Comparison of ENCODE assay signal across 21 cellular contexts in the genomic region with DNA sequence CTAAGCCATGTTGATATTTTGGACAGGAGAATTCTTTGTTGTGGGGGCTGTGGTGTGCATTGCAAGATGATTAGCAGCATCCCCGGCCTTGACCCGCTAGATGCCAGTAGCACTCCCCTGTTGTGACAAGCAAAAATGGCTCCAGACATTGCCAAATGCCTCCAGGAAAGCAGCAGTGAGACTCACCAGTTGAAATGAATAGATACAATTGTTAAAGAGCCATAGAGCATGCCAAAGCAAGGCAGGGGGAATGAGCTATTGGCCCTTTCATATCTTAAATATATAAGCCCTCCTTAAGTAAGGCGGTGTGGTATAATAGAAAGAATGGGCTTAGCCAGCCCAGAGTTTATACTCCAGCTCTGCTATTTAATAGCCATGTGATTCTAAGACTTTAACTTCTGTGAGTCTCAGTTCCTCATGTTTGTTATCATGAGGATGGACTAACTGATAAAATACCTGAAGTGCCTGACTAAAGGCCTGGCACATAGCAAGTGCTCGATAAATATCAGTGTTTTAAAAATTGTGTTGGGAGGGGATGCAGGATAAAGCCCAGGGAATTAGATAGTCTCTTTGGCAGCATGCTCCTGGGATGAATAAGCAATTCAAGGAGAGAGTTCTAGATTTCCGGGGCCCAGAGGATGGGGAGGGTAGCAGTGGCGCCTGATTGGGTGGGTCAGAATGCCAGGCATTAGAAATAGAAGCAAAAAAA. TPM values are rescaled to one million over a fixed set of nuclear protein-coding genes. Genes with fewer than 3 reads are reported as not detected.
DNase-seq lines count a peak whose midpoint lies in the region; TF ChIP-seq lines count a peak whose summit lies in the region.
"Had no signal": no experiment of that assay in that cellular context is flagged by ENCODE, and none has a peak within 500 bp of the region (broad histone marks: within the 10 kb centered on the region; RNA-seq: fewer than 3 reads in every experiment).

No MANE protein-coding gene starts in this region.

- DNase-seq in mammary epithelial cell (peak; percentile 26), breast epithelium (ENCODE audit: low spot score in 2 of 2) (no peak), amniotic epithelial cell (ENCODE audit: low read depth) (peak; percentile 29), glutamatergic neuron (no peak), testis (peak; percentile 42), transverse colon (no peak)
- DNase-seq in activated effector memory CD4-positive, alpha-beta T cell treated with Interleukin-2 at 50 U/mL for 16 hours, result no peak
- DNase-seq in stimulated activated CD4-positive, alpha-beta T cell treated with anti-CD3 and anti-CD28 coated beads, Interleukin-2, amount 100 ng/mL, for 48 hours, result no peak
- DNase-seq: 8988T; CD8-positive, alpha-beta T cell; COR-L47; DMS 273 treated with DMSO at 0.1 percent for 48 hours; DMS53; DND-41; EL; HCEC 1CT had no signal

- H3K4me1 ChIP-seq in mammary epithelial cell (ENCODE audit: insufficient read depth, low read length) (peaks cover 4% of the 10 kb centered on the region), breast epithelium (no peaks in the 10 kb centered on the region), testis (peaks cover 19% of the 10 kb centered on the region), transverse colon (no peaks in the 10 kb centered on the region)
- H3K4me1 ChIP-seq: BLaER1 had no signal

- no peaks in the 10 kb centered on the region for H3K36me3 Mint-ChIP-seq in glutamatergic neuron (ENCODE audit: unreplicated experiment)
- H3K36me3 Mint-ChIP-seq: CD14-positive monocyte; CD8-positive, alpha-beta T cell had no signal

- H3K4me3 ChIP-seq in mammary epithelial cell (replicated peaks in 1 of 3; ENCODE audit: insufficient read depth in 1 of 3, low read depth in 2 of 3, low read length in 3 of 3) (no peak overlapping the region), breast epithelium (no peak overlapping the region), testis (no peak overlapping the region), transverse colon (no peak overlapping the region)
- H3K4me3 ChIP-seq: BLaER1, GM12878, GM23338 had no signal

- in situ Hi-C loops in mammary epithelial cell (cut with MboI; ENCODE audit: low sequenced_read_pairs in 2 of 2) (no loop called here), transverse colon (cut with MboI; ENCODE audit: low pct_ligation_motif_present in 1 of 4, low pct_unique_long_range_greater_than_20kb in 1 of 4, low sequenced_read_pairs in 3 of 4) (no loop called here)

- WGBS in mammary epithelial cell (ENCODE audit: low coverage, missing lambda C conversion rate), result 30% methylated on average over 6 of the region's 6 CpGs
- 63 to 80% methylated on average over 6 of the region's 6 CpGs for WGBS in testis, 2 donors
- WGBS in transverse colon (ENCODE audit: low coverage in 1 of 2), 2 donors, result 83 to 100% methylated on average over 3 to 6 of the region's 6 CpGs

- H3K27me3 ChIP-seq in mammary epithelial cell (ENCODE audit: insufficient read depth, low read length) (no peaks in the 10 kb centered on the region), breast epithelium (no peaks in the 10 kb centered on the region), testis (no peaks in the 10 kb centered on the region), transverse colon (no peaks in the 10 kb centered on the region)
- H3K27me3 ChIP-seq: BLaER1 had no signal

- peak overlapping the region; percentile 67 for H2AFZ ChIP-seq in mammary epithelial cell (ENCODE audit: low read depth, low read length)

- H4K20me1 ChIP-seq in mammary epithelial cell (ENCODE audit: insufficient read depth, low read length), result no peaks in the 10 kb centered on the region
- H4K20me1 ChIP-seq: BLaER1 had no signal

- TF ChIP-seq CTCF in mammary epithelial cell (conservative IDR thresholded peaks at IDR 0.05 in 1 of 2, IDR thresholded peaks at IDR 0.05 in 1 of 2; ENCODE audit: extremely low read depth in 1 of 2, insufficient read depth in 1 of 2, low read depth in 1 of 2, low read length in 2 of 2) (peak in 1 of 2 donors; percentile 26), breast epithelium (IDR thresholded peaks at IDR 0.05) (no peak), glutamatergic neuron (IDR thresholded peaks at IDR 0.05; ENCODE audit: partially characterized antibody, unreplicated experiment) (no peak), testis (IDR thresholded peaks at IDR 0.05) (no peak), transverse colon (IDR thresholded peaks at IDR 0.05) (no peak)

- H3K27me3 Mint-ChIP-seq in glutamatergic neuron (ENCODE audit: unreplicated experiment), result no peaks in the 10 kb centered on the region

- H3K9me3 Mint-ChIP-seq in glutamatergic neuron (ENCODE audit: unreplicated experiment), result peaks cover 4% of the 10 kb centered on the region
- H3K9me3 Mint-ChIP-seq: CD8-positive, alpha-beta T cell; GM23338 had no signal

- no peak for TF ChIP-seq POLR2A in breast epithelium (IDR thresholded peaks at IDR 0.05)
- TF ChIP-seq POLR2A in testis (IDR thresholded peaks at IDR 0.05), result no peak
- no peak for TF ChIP-seq POLR2A in transverse colon (IDR thresholded peaks at IDR 0.05)

- peaks cover 22% of the 10 kb centered on the region for H3K4me1 Mint-ChIP-seq in glutamatergic neuron (ENCODE audit: low read depth, unreplicated experiment)
- H3K4me1 Mint-ChIP-seq: CD14-positive monocyte, GM23338 had no signal

- H3K4me3 Mint-ChIP-seq in glutamatergic neuron (ENCODE audit: unreplicated experiment), result peak overlapping the region; percentile 34
- H3K4me3 Mint-ChIP-seq: CD14-positive monocyte; CD8-positive, alpha-beta T cell; GM23338 had no signal

- H3K36me3 ChIP-seq in mammary epithelial cell (ENCODE audit: insufficient read depth, low read length) (no peaks in the 10 kb centered on the region), breast epithelium (no peaks in the 10 kb centered on the region), testis (ENCODE audit: low read depth, missing control alignments) (no peaks in the 10 kb centered on the region), transverse colon (no peaks in the 10 kb centered on the region)
- H3K36me3 ChIP-seq: BLaER1 had no signal

- no peaks in the 10 kb centered on the region for H3K9me3 ChIP-seq in mammary epithelial cell (replicated peaks; ENCODE audit: insufficient read depth, low read length)
- no peaks in the 10 kb centered on the region for H3K9me3 ChIP-seq in breast epithelium
- H3K9me3 ChIP-seq in testis, result no peaks in the 10 kb centered on the region
- no peaks in the 10 kb centered on the region for H3K9me3 ChIP-seq in transverse colon
- H3K9me3 ChIP-seq: BLaER1 had no signal

- intact Hi-C loops in mammary epithelial cell (cut with micrococcal nuclease) (no loop called here), breast epithelium (cut with DNase I; ENCODE audit: low total_unique reads) (no loop called here), testis (cut with DNase I; ENCODE audit: low total_unique reads) (no loop called here), transverse colon (cut with DNase I; ENCODE audit: low total_unique reads) (no loop called here)

- CTCF ChIA-PET in mammary epithelial cell (lab: Charles Lee; ENCODE audit: low non-redundant PET), result no interaction called here

- no TSS peak for BruUV-seq in mammary epithelial cell (replicated peaks; lab: Mats Ljungman, UMichigan)

- no peaks in the 10 kb centered on the region for H3K79me2 ChIP-seq in mammary epithelial cell (ENCODE audit: insufficient read depth, low read length)

- H3K27ac ChIP-seq in mammary epithelial cell (ENCODE audit: insufficient read depth, low read depth, low read length) (no peak overlapping the region), breast epithelium (no peak overlapping the region), testis (peak overlapping the region in 1 of 2 donors; percentile 14), transverse colon (no peak overlapping the region)
- H3K27ac ChIP-seq: BLaER1, HL-60 had no signal

- no peak overlapping the region for H3K4me2 ChIP-seq in mammary epithelial cell (ENCODE audit: insufficient read depth, low read depth, low read length)
- H3K4me2 ChIP-seq: BLaER1, GM23338 had no signal

- dilution Hi-C loops in mammary epithelial cell (cut with HindIII; ENCODE audit: low sequenced_read_pairs), result no loop called here

- no peak overlapping the region for H3K9ac ChIP-seq in mammary epithelial cell (ENCODE audit: insufficient read depth, low read length)
- H3K9ac ChIP-seq: BLaER1 had no signal

- TF ChIP-seq EP300 in transverse colon (IDR thresholded peaks at IDR 0.05; ENCODE audit: low read depth), result no peak

- H3K27ac Mint-ChIP-seq in glutamatergic neuron (ENCODE audit: unreplicated experiment), result peak overlapping the region; percentile 79
- H3K27ac Mint-ChIP-seq: CD14-positive monocyte; CD8-positive, alpha-beta T cell; GM23338 had no signal

RNA-seq across cellular contexts. Expression of gene RGS4, which starts 21.1 kb away (rescaled TPM):
- total RNA-seq in mammary epithelial cell (under 1 TPM in 1 of 2 donors, not detected in 1; 0.33 TPM), breast epithelium (1 to 10 TPM in 2 of 3 donors, not detected in 1; 2.0 to 6.7 TPM), glutamatergic neuron (ENCODE audit: unreplicated experiment) (31.6 TPM), testis (1 to 10 TPM; 3.4 to 3.5 TPM), transverse colon (1 to 10 TPM in 3 of 4 donors, under 1 TPM in 1; 0.37 to 2.2 (median 1.8) TPM)
- polyA plus RNA-seq in mammary epithelial cell (0.08 TPM), testis (ENCODE audit: insufficient read depth, low read depth, low replicate concordance) (8.9 TPM)
- polyA minus RNA-seq in mammary epithelial cell, result not detected
- total RNA-seq: CD8-positive, alpha-beta T cell; GM12878 had no signal
- polyA plus RNA-seq: CD14-positive monocyte had no signal

Comparison
In these comparisons a context has a peak if more than half of its experiments do, and no peak if none do; other contexts are left out.
1. DNase-seq: peak in mammary epithelial cell (single experiment), amniotic epithelial cell (single experiment) and testis (single experiment); none in breast epithelium (0 of 2), glutamatergic neuron (single experiment), activated effector memory CD4-positive, alpha-beta T cell treated with Interleukin-2 at 50 U/mL for 16 hours (single experiment), stimulated activated CD4-positive, alpha-beta T cell treated with anti-CD3 and anti-CD28 coated beads, Interleukin-2, amount 100 ng/mL, for 48 hours (0 of 2) and transverse colon (single experiment).